Comparison of ENCODE assay signal across 20 cellular contexts in the genomic region with DNA sequence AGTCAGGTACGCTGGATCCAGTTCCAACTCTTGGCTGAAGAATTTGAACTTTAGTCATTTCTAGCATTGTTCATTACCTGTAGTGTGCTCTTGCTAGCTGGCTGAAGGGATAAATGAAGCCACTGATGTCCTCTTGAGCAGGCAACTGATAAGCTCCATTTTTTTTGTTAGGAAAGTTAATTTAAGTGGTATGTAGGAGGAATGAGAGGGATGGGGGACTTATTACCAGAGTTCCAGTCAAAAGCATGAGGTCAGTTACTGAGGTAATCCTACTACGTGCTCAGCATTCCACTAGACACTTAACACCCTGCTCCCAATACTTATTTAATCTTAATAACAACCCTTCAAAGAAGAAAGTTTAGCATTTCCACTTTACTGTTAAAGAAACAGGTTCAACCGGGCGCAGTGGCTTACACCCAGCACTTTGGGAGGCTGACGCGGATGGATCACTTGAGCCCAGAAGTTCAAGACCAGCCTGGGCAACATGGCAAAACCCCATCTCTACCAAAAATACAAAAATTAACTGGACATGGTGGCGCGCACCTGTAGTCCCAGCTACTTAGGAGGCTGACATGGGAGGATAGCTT. TPM values are rescaled to one million over a fixed set of nuclear protein-coding genes. Genes with fewer than 3 reads are reported as not detected.
A peak's percentile ranks its signal among the peaks of the same experiment; 100 is the strongest.
DNase-seq lines count a peak whose midpoint lies in the region; ATAC-seq, FAIRE-seq and TF ChIP-seq lines count a peak whose summit lies in the region.
"Had no signal": no experiment of that assay in that cellular context is flagged by ENCODE, and none has a peak within 500 bp of the region (broad histone marks: within the 10 kb centered on the region; RNA-seq: fewer than 3 reads in every experiment).

No MANE protein-coding gene starts in this region.

- FAIRE-seq in endothelial cell of umbilical vein (lab: Jason Lieb, UNC), result no peak

- peaks cover 4% of the 10 kb centered on the region for H3K9me3 Mint-ChIP-seq in activated CD4-positive, alpha-beta T cell treated with anti-CD3 and anti-CD28 coated beads, Interleukin-2, amount 10 ng/mL, durations not matched to agents 24 days and 14 days
- H3K9me3 Mint-ChIP-seq: GM23338 had no signal

- peaks cover 42% of the 10 kb centered on the region for H3K4me1 Mint-ChIP-seq in activated CD4-positive, alpha-beta T cell treated with anti-CD3 and anti-CD28 coated beads, Interleukin-2, amount 10 ng/mL, durations not matched to agents 24 days and 14 days

- peaks cover 3% of the 10 kb centered on the region for H4K20me1 ChIP-seq in endothelial cell of umbilical vein (replicated peaks; ENCODE audit: control insufficient read depth, extremely low read depth, insufficient read depth, low read length)
- H4K20me1 ChIP-seq in osteoblast (ENCODE audit: insufficient read depth, low read length), result peaks cover 20% of the 10 kb centered on the region

- intact Hi-C loops in activated CD4-positive, alpha-beta T cell treated with anti-CD3 and anti-CD28 coated beads, Interleukin-2, amount 10 ng/mL, durations not matched to agents 24 days and 14 days (cut with micrococcal nuclease), result loop anchor here (5.0 kb wide), 2 partner anchors 72 to 393 kb away; a partner anchor contains a TSS
- intact Hi-C loops in endothelial cell of umbilical vein (cut with micrococcal nuclease), result no loop called here

- H3K27ac ChIP-seq in HL-60 (replicated peaks) (peak overlapping the region; percentile 83), endothelial cell of umbilical vein (ENCODE audit: insufficient read depth, low read depth, low read length) (peak overlapping the region; percentile 82), osteoblast (ENCODE audit: low read depth, low read length) (peak overlapping the region; percentile 83)

- no peaks in the 10 kb centered on the region for H3K36me3 ChIP-seq in endothelial cell of umbilical vein (ENCODE audit: control insufficient read depth in 2 of 2, extremely low read depth in 1 of 2, insufficient read depth in 2 of 2, low read length in 2 of 2)
- H3K36me3 ChIP-seq in osteoblast (ENCODE audit: insufficient read depth, low read length), result no peaks in the 10 kb centered on the region
- H3K36me3 ChIP-seq: cardiac muscle cell, esophagus squamous epithelium, MG63, Peyer's patch had no signal

- no peak for TF ChIP-seq CTCF in HL-60 (IDR thresholded peaks at IDR 0.05; ENCODE audit: insufficient read depth, low read length)
- no peak for TF ChIP-seq CTCF in endothelial cell of umbilical vein (IDR thresholded peaks at IDR 0.05; ENCODE audit: extremely low read depth in 1 of 2, insufficient read depth in 1 of 2, low read depth in 1 of 2, low read length in 2 of 2)
- no peak for TF ChIP-seq CTCF in osteoblast (IDR thresholded peaks at IDR 0.05; ENCODE audit: extremely low read depth, low read depth, low read length)
- TF ChIP-seq CTCF in GM13977 (IDR thresholded peaks at IDR 0.05; ENCODE audit: extremely low read depth, insufficient read depth, missing control alignments), result no peak

- DNase-seq in activated CD4-positive, alpha-beta T cell treated with anti-CD3 and anti-CD28 coated beads, Interleukin-2, amount 10 ng/mL, durations not matched to agents 24 days and 14 days, result no peak
- DNase-seq in activated CD4-positive, alpha-beta T cell treated with anti-CD3 and anti-CD28 coated beads for 4 hours, result no peak
- no peak for DNase-seq in HL-60 (ENCODE audit: low read depth in 1 of 2, low spot score in 1 of 2)
- no peak for DNase-seq in endothelial cell of umbilical vein (ENCODE audit: low read depth, low spot score)
- DNase-seq in osteoblast (ENCODE audit: insufficient read length, low spot score, missing footprints), result no peak
- no peak for DNase-seq in DMS53 treated with DMSO at 0.1 percent for 48 hours (lab: John Stamatoyannopoulos, UW; ENCODE audit: unreplicated experiment)
- no peak for DNase-seq in GM13977 (ENCODE audit: low spot score)
- DNase-seq: activated CD4-positive, alpha-beta T cell treated with anti-CD3 and anti-CD28 coated beads, Interleukin-2, amount 50 U/mL, for 1 hour; DMS79 treated with DMSO at 0.1 percent for 48 hours; esophagus squamous epithelium; glutamatergic neuron; left ventricle myocardium superior; MG63; NCI-H774; Peyer's patch; SK-N-SH; stimulated activated CD4-positive, alpha-beta T cell treated with anti-CD3 and anti-CD28 coated beads, Interleukin-4, amount 100 ng/mL, for 1 hour had no signal

- BruUV-seq in endothelial cell of umbilical vein (replicated peaks; lab: Mats Ljungman, UMichigan), result no TSS peak

- in situ Hi-C loops in GM13977 (cut with MboI; ENCODE audit: low pct_unique_long_range_greater_than_20kb, low sequenced_read_pairs, unreplicated experiment), result no loop called here

- H3K27me3 Mint-ChIP-seq in activated CD4-positive, alpha-beta T cell treated with anti-CD3 and anti-CD28 coated beads, Interleukin-2, amount 10 ng/mL, durations not matched to agents 24 days and 14 days, result peaks cover 2% of the 10 kb centered on the region

- H3K9me3 ChIP-seq in endothelial cell of umbilical vein (replicated peaks; ENCODE audit: control insufficient read depth, insufficient read depth, low read length) (no peaks in the 10 kb centered on the region), osteoblast (ENCODE audit: low read depth, low read length) (no peaks in the 10 kb centered on the region)
- H3K9me3 ChIP-seq: esophagus squamous epithelium, MG63, Peyer's patch, SK-N-SH had no signal

- H3K4me2 ChIP-seq in endothelial cell of umbilical vein (ENCODE audit: insufficient read depth, low read length) (no peak overlapping the region), osteoblast (ENCODE audit: insufficient read depth, low read length) (no peak overlapping the region)
- H3K4me2 ChIP-seq: SK-N-SH had no signal

- no peak for ATAC-seq in HG02870 (IDR thresholded peaks at IDR 0.05; ENCODE audit: unreplicated experiment)
- ATAC-seq: GM23338, left ventricle myocardium superior had no signal

- H3K9ac ChIP-seq in endothelial cell of umbilical vein (replicated peaks; ENCODE audit: extremely low read depth, insufficient read depth, low read length), result no peak overlapping the region
- H3K9ac ChIP-seq: SK-N-SH had no signal

- H3K27me3 ChIP-seq in HL-60 (ENCODE audit: insufficient read depth, poor library complexity, severe bottlenecking) (no peaks in the 10 kb centered on the region), endothelial cell of umbilical vein (ENCODE audit: control insufficient read depth in 2 of 2, insufficient read depth in 2 of 2, low read length in 2 of 2) (no peaks in the 10 kb centered on the region), osteoblast (ENCODE audit: insufficient read depth, low read length) (no peaks in the 10 kb centered on the region)
- H3K27me3 ChIP-seq: cardiac muscle cell, esophagus squamous epithelium, MG63, Peyer's patch had no signal

- peak overlapping the region; percentile 78 for H3K27ac Mint-ChIP-seq in activated CD4-positive, alpha-beta T cell treated with anti-CD3 and anti-CD28 coated beads, Interleukin-2, amount 10 ng/mL, durations not matched to agents 24 days and 14 days
- H3K27ac Mint-ChIP-seq: GM23338 had no signal

- dilution Hi-C loops in endothelial cell of umbilical vein (cut with MboI; ENCODE audit: extremely low pct_ligation_motif_present, low sequenced_read_pairs), result no loop called here

- CTCF ChIA-PET in endothelial cell of umbilical vein (lab: Charles Lee), result interaction anchor here (0.7 to 3.3 kb wide), 2 partner anchors 68 to 76 kb away, joined by 3 to 20 read pairs; no protein-coding TSS in a partner anchor

- no peak for TF ChIP-seq POLR2A in endothelial cell of umbilical vein (IDR thresholded peaks at IDR 0.05; ENCODE audit: low read depth, low read length)

- H3K9me1 ChIP-seq in endothelial cell of umbilical vein (replicated peaks; ENCODE audit: control insufficient read depth, extremely low read depth, insufficient read depth, low read length), result no peaks in the 10 kb centered on the region

- peaks cover 44% of the 10 kb centered on the region for H3K4me1 ChIP-seq in endothelial cell of umbilical vein (ENCODE audit: control insufficient read depth, extremely low read depth, insufficient read depth, low read length)
- peaks cover 35% of the 10 kb centered on the region for H3K4me1 ChIP-seq in osteoblast (ENCODE audit: insufficient read depth, low read length)

- peaks cover 6% of the 10 kb centered on the region for H3K36me3 Mint-ChIP-seq in activated CD4-positive, alpha-beta T cell treated with anti-CD3 and anti-CD28 coated beads, Interleukin-2, amount 10 ng/mL, durations not matched to agents 24 days and 14 days (ENCODE audit: low read depth)

- peak overlapping the region; percentile 12 for H3K4me3 Mint-ChIP-seq in activated CD4-positive, alpha-beta T cell treated with anti-CD3 and anti-CD28 coated beads, Interleukin-2, amount 10 ng/mL, durations not matched to agents 24 days and 14 days

- H3K4me3 ChIP-seq in HL-60 (replicated peaks; ENCODE audit: insufficient read depth, low read length), result no peak overlapping the region
- H3K4me3 ChIP-seq in endothelial cell of umbilical vein (replicated peaks in 1 of 3; ENCODE audit: insufficient read depth in 1 of 3, low read depth in 1 of 3, low read length in 3 of 3), result no peak overlapping the region
- no peak overlapping the region for H3K4me3 ChIP-seq in osteoblast (ENCODE audit: insufficient read depth, low read length)
- H3K4me3 ChIP-seq: cardiac muscle cell, esophagus squamous epithelium, MG63, Peyer's patch had no signal

- H3K79me2 ChIP-seq in endothelial cell of umbilical vein (ENCODE audit: control insufficient read depth, insufficient read depth, low read length), result peaks cover 28% of the 10 kb centered on the region
- H3K79me2 ChIP-seq in osteoblast (ENCODE audit: insufficient read depth, low read length), result peaks cover 25% of the 10 kb centered on the region

- H2AFZ ChIP-seq in endothelial cell of umbilical vein (ENCODE audit: low read depth, low read length), result no peak overlapping the region
- no peak overlapping the region for H2AFZ ChIP-seq in osteoblast (ENCODE audit: low read length)

- POLR2A ChIA-PET in endothelial cell of umbilical vein (lab: Charles Lee), result no interaction called here

TF ChIP-seq in endothelial cell of umbilical vein, 7 proteins besides CTCF, POLR2A, EP300 and RAD21 (continues in another document):
- TF ChIP-seq FOS (IDR thresholded peaks at IDR 0.05; ENCODE audit: borderline replicate concordance, insufficient read depth, low read length) (no peak), MYC (IDR thresholded peaks at IDR 0.05; ENCODE audit: low read depth, low read length) (no peak)

RNA-seq across cellular contexts. Expression of a gene that starts 2.0 kb away (rescaled TPM):
- 28.0 and 30.2 TPM in 2 replicates for total RNA-seq in activated CD4-positive, alpha-beta T cell treated with anti-CD3 and anti-CD28 coated beads, Interleukin-2, amount 10 ng/mL, durations not matched to agents 24 days and 14 days
- total RNA-seq in endothelial cell of umbilical vein (14.2 and 20.2 TPM in 2 replicates), osteoblast (20.0 and 21.7 TPM in 2 replicates)
- polyA plus RNA-seq in endothelial cell of umbilical vein, result 3.0 and 3.1 TPM in 2 replicates
- polyA plus RNA-seq in endothelial cell of umbilical vein (2011; cell fraction: cytosol; rRNA removed), result 2.8 and 3.5 TPM in 2 replicates
- polyA plus RNA-seq in endothelial cell of umbilical vein (2011; cell fraction: nucleus; rRNA removed), result 23.1 and 33.2 TPM in 2 replicates
- polyA plus RNA-seq in endothelial cell of umbilical vein (2012), result 6.6 and 8.6 TPM in 2 replicates
- 13.6 and 14.0 TPM in 2 replicates for polyA minus RNA-seq in endothelial cell of umbilical vein
- polyA minus RNA-seq in endothelial cell of umbilical vein (2011; cell fraction: cytosol; rRNA and poly(A)+ RNA removed), result 4.9 TPM
- polyA minus RNA-seq in endothelial cell of umbilical vein (2011; cell fraction: nucleus; rRNA and poly(A)+ RNA removed), result 21.7 and 35.2 TPM in 2 replicates
